21 cellular contexts compared by ENCODE assay signal in genomic region chr15:66067687-66068086, GRCh38.
DNase-seq lines count a peak whose midpoint lies in the region; ATAC-seq, FAIRE-seq and TF ChIP-seq lines count a peak whose summit lies in the region.
"Had no signal": no experiment of that assay in that cellular context is flagged by ENCODE, and none has a peak within 500 bp of the region (broad histone marks: within the 10 kb centered on the region; RNA-seq: fewer than 3 reads in every experiment).

No MANE protein-coding gene starts in this region.

- peak overlapping the region; percentile 39; the same call in 1 of the 2 replicates for H3K4me2 ChIP-seq in GM23338
- H3K4me2 ChIP-seq in HepG2 (ENCODE audit: low read depth, low read length), result no peak overlapping the region

- no peaks in the 10 kb centered on the region for H3K9me3 Mint-ChIP-seq in GM23338
- no peaks in the 10 kb centered on the region for H3K9me3 Mint-ChIP-seq in stimulated activated naive CD8-positive, alpha-beta T cell treated with anti-CD3 and anti-CD28 coated beads, Interleukin-15, amount 100 ng/mL, for 72 hours

- intact Hi-C loops in HepG2 (cut with micrococcal nuclease; ENCODE audit: unreplicated experiment), result no loop called here

- CTCF ChIA-PET in HepG2 (lab: Yijun Ruan, JAX; ENCODE audit: low intra/inter-chr PET ratio, low total read pairs), result no interaction called here

- TF ChIP-seq EP300 in HepG2 (IDR thresholded peaks at IDR 0.05; ENCODE audit: low read depth in 2 of 2, low read length in 2 of 2) (no peak), HepG2 (CRISPR knock-in tag; IDR thresholded peaks at IDR 0.05; ENCODE audit: borderline replicate concordance) (no peak)

- H3K36me3 Mint-ChIP-seq in GM23338 (ENCODE audit: low read depth), result no peaks in the 10 kb centered on the region; the same call in 2 of the 3 replicates

- H4K20me1 ChIP-seq in GM23338 (replicated peaks; ENCODE audit: insufficient read depth), result no peaks in the 10 kb centered on the region
- H4K20me1 ChIP-seq in HepG2 (ENCODE audit: insufficient read depth, low read length), result no peaks in the 10 kb centered on the region

- POLR2A ChIA-PET in HepG2 (lab: Yijun Ruan, JAX), result no interaction called here

- peaks cover 4% of the 10 kb centered on the region for H3K27me3 Mint-ChIP-seq in GM23338 (ENCODE audit: insufficient read depth, low read depth, poor library complexity)
- no peaks in the 10 kb centered on the region for H3K27me3 Mint-ChIP-seq in stimulated activated naive CD8-positive, alpha-beta T cell treated with anti-CD3 and anti-CD28 coated beads, Interleukin-15, amount 100 ng/mL, for 72 hours

- ATAC-seq in GM23338 (peak; percentile 93), HepG2 (no peak), HG03135 (IDR thresholded peaks at IDR 0.05; ENCODE audit: unreplicated experiment) (no peak), GM18520 (IDR thresholded peaks at IDR 0.05; ENCODE audit: unreplicated experiment) (no peak)
- no peak for ATAC-seq in stimulated activated naive CD8-positive, alpha-beta T cell treated with anti-CD3 and anti-CD28 coated beads, Interleukin-15, amount 100 ng/mL, for 72 hours
- ATAC-seq: PC-3 had no signal

- peaks cover 43% of the 10 kb centered on the region for H3K4me1 ChIP-seq in GM23338 (ENCODE audit: insufficient read depth)
- peaks cover 29% of the 10 kb centered on the region for H3K4me1 ChIP-seq in HUES64 (ENCODE audit: insufficient read depth, low read length)
- H3K4me1 ChIP-seq in HepG2 (ENCODE audit: insufficient read depth, low read length), result no peaks in the 10 kb centered on the region
- H3K4me1 ChIP-seq: SJSA1 had no signal

- H3K36me3 ChIP-seq in GM23338 (ENCODE audit: insufficient read depth) (no peaks in the 10 kb centered on the region), HUES64 (ENCODE audit: insufficient read depth, low read length) (no peaks in the 10 kb centered on the region), HepG2 (replicated peaks in 1 of 2; ENCODE audit: control insufficient read depth in 1 of 2, insufficient read depth in 2 of 2, low read length in 2 of 2) (no peaks in the 10 kb centered on the region)
- H3K36me3 ChIP-seq: SJSA1 had no signal

- no peak overlapping the region for H3K27ac ChIP-seq in GM23338 (ENCODE audit: low read depth)
- H3K27ac ChIP-seq in HUES64 (ENCODE audit: low read depth, low read length), result peak overlapping the region; percentile 39; the same call in 1 of the 2 replicates
- no peak overlapping the region for H3K27ac ChIP-seq in HepG2 (ENCODE audit: extremely low read length, insufficient read depth, low read length)
- H3K27ac ChIP-seq: HL-60, SJSA1 had no signal

- H3K4me1 Mint-ChIP-seq in GM23338, result peaks cover 54% of the 10 kb centered on the region
- H3K4me1 Mint-ChIP-seq in stimulated activated naive CD8-positive, alpha-beta T cell treated with anti-CD3 and anti-CD28 coated beads, Interleukin-15, amount 100 ng/mL, for 72 hours, result no peaks in the 10 kb centered on the region

- H2AFZ ChIP-seq in GM23338 (no peak overlapping the region), HepG2 (ENCODE audit: low read length) (no peak overlapping the region)

- peak overlapping the region; percentile 17; the same call in 1 of the 3 replicates for H3K4me3 Mint-ChIP-seq in GM23338
- H3K4me3 Mint-ChIP-seq in stimulated activated naive CD8-positive, alpha-beta T cell treated with anti-CD3 and anti-CD28 coated beads, Interleukin-15, amount 100 ng/mL, for 72 hours, result no peak overlapping the region

- no TSS peak for BruUV-seq in HepG2 (replicated peaks; lab: Mats Ljungman, UMichigan)

- no peak for TF ChIP-seq RAD21 in HepG2 (CRISPR knock-in tag; IDR thresholded peaks at IDR 0.05)

- H3K27ac Mint-ChIP-seq in GM23338, result no peak overlapping the region
- no peak overlapping the region for H3K27ac Mint-ChIP-seq in stimulated activated naive CD8-positive, alpha-beta T cell treated with anti-CD3 and anti-CD28 coated beads, Interleukin-15, amount 100 ng/mL, for 72 hours

- no peaks in the 10 kb centered on the region for H3F3A ChIP-seq in GM23338 (replicated peaks; ENCODE audit: low read depth)

- DNase-seq in GM23338 (ENCODE audit: low spot score) (peak; percentile 93), iPS DF 19.7 (ENCODE audit: low read depth, low spot score) (peak; percentile 93), HepG2 (ENCODE audit: low spot score) (no peak)
- DNase-seq in stimulated activated naive CD8-positive, alpha-beta T cell treated with anti-CD3 and anti-CD28 coated beads, Interleukin-15, amount 100 ng/mL, for 72 hours, result no peak
- DNase-seq: C1 segment of cervical spinal cord, DMS 273 treated with DMSO at 0.1 percent for 48 hours, GF-D8, KBM-7, MV-4-11, NCI-H1417 treated with DMSO at 0.1 percent for 48 hours, NCI-H1930, NCI-H446, NCI-H69, PC-3 had no signal

- no peak overlapping the region for H3K4me3 ChIP-seq in GM23338
- H3K4me3 ChIP-seq in HUES64 (ENCODE audit: low read length), result no peak overlapping the region
- H3K4me3 ChIP-seq in HepG2 (replicated peaks in 1 of 3; ENCODE audit: insufficient read depth in 1 of 3, low read depth in 2 of 3, low read length in 3 of 3), result no peak overlapping the region
- H3K4me3 ChIP-seq: SJSA1 had no signal

- TF ChIP-seq CTCF in GM23338 (conservative IDR thresholded peaks at IDR 0.05; ENCODE audit: low read depth in 2 of 2) (no peak), HepG2 (CRISPR knock-in tag; IDR thresholded peaks at IDR 0.05) (no peak)

- H3K9ac ChIP-seq in HUES64 (ENCODE audit: low read depth, low read length), result no peak overlapping the region
- no peak overlapping the region for H3K9ac ChIP-seq in HepG2 (ENCODE audit: insufficient read depth, low read depth, low read length)

- in situ Hi-C loops in HepG2 (cut with HindIII; ENCODE audit: extremely low pct_ligation_motif_present, low pct_unique_long_range_greater_than_20kb), result no loop called here

- TF ChIP-seq POLR2A in HepG2 (IDR thresholded peaks at IDR 0.05; ENCODE audit: insufficient read depth in 1 of 2, low read depth in 2 of 2, low read length in 2 of 2), result no peak

- H3K79me2 ChIP-seq in GM23338 (replicated peaks; ENCODE audit: insufficient read depth), result no peaks in the 10 kb centered on the region
- H3K79me2 ChIP-seq in HepG2 (ENCODE audit: insufficient read depth, low read length), result no peaks in the 10 kb centered on the region

- no peaks in the 10 kb centered on the region for H3K9me3 ChIP-seq in HUES64 (ENCODE audit: insufficient read depth, low read depth, low read length)
- no peaks in the 10 kb centered on the region for H3K9me3 ChIP-seq in HepG2 (ENCODE audit: low read length)
- H3K9me3 ChIP-seq: SJSA1 had no signal

- FAIRE-seq in HepG2 (lab: Jason Lieb, UNC), result no peak
- FAIRE-seq: GM12892, HTR-8/SVneo had no signal

- no peaks in the 10 kb centered on the region for H3K9me2 ChIP-seq in GM23338 (ENCODE audit: insufficient read depth)

- H3K27me3 ChIP-seq in GM23338 (ENCODE audit: insufficient read depth) (no peaks in the 10 kb centered on the region), HUES64 (ENCODE audit: insufficient read depth, low read length) (no peaks in the 10 kb centered on the region), HepG2 (ENCODE audit: control insufficient read depth in 1 of 2, insufficient read depth in 2 of 2, low read length in 2 of 2) (peaks cover 1 to 6% of the 10 kb centered on the region in 2 experiments; a peak in 2 of 5 replicates)

- 15% methylated on average over 5 of the region's 5 CpGs for WGBS in HUES64
- 39% methylated on average over 4 of the region's 5 CpGs for WGBS in HepG2 (ENCODE audit: low lambda C conversion rate)

TF ChIP-seq in GM23338, 12 proteins besides CTCF, POLR2A, EP300 and RAD21 (continues in another document):
- no peak for TF ChIP-seq ZNF114 (CRISPR knock-in tag; IDR thresholded peaks at IDR 0.05)
- no peak for TF ChIP-seq STAT1 (IDR thresholded peaks at IDR 0.05; ENCODE audit: unreplicated experiment)
- peak; percentile 28; the same call in 1 of the 2 replicates for TF ChIP-seq NANOG (IDR thresholded peaks at IDR 0.05; ENCODE audit: borderline replicate concordance)
- peak; percentile 51; the same call in 1 of the 2 replicates for TF ChIP-seq CREB1 (CRISPR knock-in tag; IDR thresholded peaks at IDR 0.05; ENCODE audit: low read depth)
- no peak for TF ChIP-seq EZH2phosphoT487 (IDR thresholded peaks at IDR 0.05; ENCODE audit: unreplicated experiment)

TF ChIP-seq in HepG2, 621 proteins besides CTCF, POLR2A, EP300 and RAD21:
- 0 out of 2 replicates have a peak, but pooled peaks have one; percentile 18 for TF ChIP-seq ZNF629 (CRISPR knock-in tag; conservative IDR thresholded peaks at IDR 0.05)
- TF ChIP-seq NRL (CRISPR knock-in tag; IDR thresholded peaks at IDR 0.05; ENCODE audit: borderline replicate concordance), result no peak

Comparison
In these comparisons a context has a peak if more than half of its experiments do, and no peak if none do; other contexts are left out.
1. DNase-seq: peak in GM23338 (single experiment) and iPS DF 19.7 (single experiment); none in HepG2 (single experiment) and stimulated activated naive CD8-positive, alpha-beta T cell treated with anti-CD3 and anti-CD28 coated beads, Interleukin-15, amount 100 ng/mL, for 72 hours (0 of 2).